In the genomic region with DNA sequence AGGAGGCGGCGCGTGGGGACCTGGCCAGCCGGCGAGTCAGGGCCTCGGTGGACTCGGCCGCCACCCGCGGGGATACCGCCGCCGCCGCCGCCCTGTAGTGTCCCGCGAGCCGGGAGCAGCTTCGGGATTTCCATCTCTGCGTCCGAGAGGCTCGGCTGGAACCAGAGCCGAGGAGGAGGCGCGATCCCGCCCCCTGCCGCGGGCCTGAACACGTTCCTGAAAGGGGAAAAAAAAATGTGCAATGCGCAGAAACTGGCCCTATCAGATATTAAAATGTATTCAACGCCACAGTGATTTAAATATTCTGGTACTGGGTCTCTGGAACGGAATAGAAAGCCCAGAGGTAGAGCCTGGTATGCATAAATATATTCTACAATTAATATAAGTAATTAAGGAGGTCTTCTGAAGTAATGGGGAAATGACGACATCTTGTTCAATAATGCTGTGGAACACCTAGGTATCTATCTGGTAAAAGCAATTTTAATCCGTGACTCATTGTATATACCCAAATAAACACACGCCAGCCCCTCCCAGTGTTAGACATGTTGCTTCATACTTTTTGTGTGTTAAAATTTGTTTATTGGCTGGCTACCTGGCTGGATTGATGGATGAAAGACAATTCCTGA, we compare ENCODE assay signal across 8 cellular contexts. TPM values are rescaled to one million over a fixed set of nuclear protein-coding genes. Genes with fewer than 3 reads are reported as not detected.
DNase-seq lines count a peak whose midpoint lies in the region; ATAC-seq and TF ChIP-seq lines count a peak whose summit lies in the region.
"Not testable (repeated sequence)": the region's sequence is repeated elsewhere in the genome, so short reads cannot be mapped to it uniquely, and the experiment has no call there.

TSS of gene ZXDA (minus strand) at position 172 of the 626 bp plus-strand sequence. CDS start at position 134, 38 bp downstream.

- ATAC-seq in GM18498 (IDR thresholded peaks at IDR 0.05; ENCODE audit: unreplicated experiment): peak; percentile 75
- ATAC-seq in GM21825 (IDR thresholded peaks at IDR 0.05; ENCODE audit: unreplicated experiment): peak; percentile 48
- ATAC-seq in HG03457 (IDR thresholded peaks at IDR 0.05; ENCODE audit: unreplicated experiment): peak; percentile 43
- ATAC-seq in natural killer cell: peak; percentile 62 to 68 (median 67)

- WGBS in transverse colon (ENCODE audit: low coverage in 1 of 2), 2 donors: 32% methylated on average over 10 of the region's 35 CpGs; no CpG with 5 or more reads in 1 of the 2 donors

- not testable (repeated sequence) for H3K9me3 Mint-ChIP-seq in natural killer cell

- peaks cover 17 to 24% of the 10 kb centered on the region in 2 donors for H3K4me1 Mint-ChIP-seq in natural killer cell

- H3K4me3 Mint-ChIP-seq in natural killer cell: peak within 1 kb of the TSS; percentile 77

- not testable (repeated sequence) for H3K4me1 ChIP-seq in SJCRH30, transverse colon

- not testable (repeated sequence) for H3K27me3 Mint-ChIP-seq in natural killer cell (ENCODE audit: low read depth in 2 of 2)

- H3K27ac ChIP-seq in SJCRH30: not testable (repeated sequence)
- peak within 1 kb of the TSS; percentile 86 to 93 (median 90) for H3K27ac ChIP-seq in transverse colon

- intact Hi-C loops in natural killer cell (cut with micrococcal nuclease); transverse colon (cut with DNase I; ENCODE audit: low total_unique reads): not testable (repeated sequence)

- H3K27me3 ChIP-seq in SJCRH30, transverse colon: not testable (repeated sequence)

- TF ChIP-seq CTCF in natural killer cell (IDR thresholded peaks at IDR 0.05); transverse colon (IDR thresholded peaks at IDR 0.05): not testable (repeated sequence)

- in situ Hi-C loops in transverse colon (cut with MboI; ENCODE audit: low pct_ligation_motif_present in 1 of 4, low pct_unique_long_range_greater_than_20kb in 1 of 4, low sequenced_read_pairs in 3 of 4): loop anchor here (25.0 kb wide), 2 partner anchors 98 to 323 kb away; partner anchors contain the start of gene ZXDB (in 4 of the 4)

- TF ChIP-seq EP300 in transverse colon (IDR thresholded peaks at IDR 0.05; ENCODE audit: low read depth): not testable (repeated sequence)

- H3K27ac Mint-ChIP-seq in natural killer cell: peak within 1 kb of the TSS; percentile 80 to 85

- H3K36me3 Mint-ChIP-seq in natural killer cell: not testable (repeated sequence)

- not testable (repeated sequence) for H3K36me3 ChIP-seq in SJCRH30, transverse colon

- H3K9me3 ChIP-seq in SJCRH30 (replicated peaks); transverse colon: not testable (repeated sequence)

- DNase-seq in SJCRH30, natural killer cell, transverse colon: not testable (repeated sequence)
- DNase-seq in astrocyte of the hippocampus (ENCODE audit: low read depth, low spot score): peak; percentile 5
- peak; percentile 0 for DNase-seq in glomerular visceral epithelial cell (ENCODE audit: extremely low spot score)

- H3K4me3 ChIP-seq in SJCRH30 (peak within 1 kb of the TSS; percentile 54), transverse colon (peak within 1 kb of the TSS; percentile 31 to 60 (median 46))

- TF ChIP-seq POLR2A in transverse colon (IDR thresholded peaks at IDR 0.05): not testable (repeated sequence)

RNA-seq across cellular contexts. Expression of gene ZXDA, which starts in this region (rescaled TPM):
- 1.0 and 1.3 TPM in 2 replicates for total RNA-seq in SJCRH30 (2014; rRNA removed; shearing (Covaris generic))
- total RNA-seq in natural killer cell (10 to 100 TPM; 10.4 to 12.0 (median 10.9) TPM), transverse colon (10 to 100 TPM in 2 of 4 donors, 1 to 10 TPM in 2; 5.2 to 18.7 (median 9.2) TPM)
